Comparison of ENCODE assay signal across 24 cellular contexts in the genomic region with DNA sequence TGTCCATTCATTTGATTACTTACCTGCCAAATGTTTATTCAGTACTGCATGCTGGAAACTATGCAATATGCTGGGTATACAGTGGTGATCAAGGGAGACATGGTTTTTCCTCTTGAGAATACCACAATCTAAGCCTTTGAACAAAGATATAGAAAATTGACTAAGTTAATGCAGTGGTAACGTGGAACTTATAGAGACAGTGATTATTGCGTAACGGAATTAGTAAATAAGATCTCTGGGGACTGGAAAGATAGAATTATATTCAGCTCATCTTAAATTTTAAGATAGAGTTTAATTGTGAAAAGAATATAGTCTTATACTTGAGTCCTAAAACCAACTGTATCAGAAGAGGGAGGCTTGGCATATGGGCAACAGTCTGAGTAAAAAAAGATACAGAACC.
DNase-seq lines count a peak whose midpoint lies in the region; ATAC-seq, FAIRE-seq and TF ChIP-seq lines count a peak whose summit lies in the region.
"Had no signal": no experiment of that assay in that cellular context is flagged by ENCODE, and none has a peak within 500 bp of the region (broad histone marks: within the 10 kb centered on the region; RNA-seq: fewer than 3 reads in every experiment).

No MANE protein-coding gene starts in this region.

- no peak overlapping the region for H3K23ac ChIP-seq in H9 (ENCODE audit: insufficient read length, low read depth, low read length)

- no peak for FAIRE-seq in HepG2 (lab: Jason Lieb, UNC)
- FAIRE-seq: A549, GM12878 had no signal

- TF ChIP-seq RAD21 in HepG2 (CRISPR knock-in tag; IDR thresholded peaks at IDR 0.05), result no peak

- H3K9me3 Mint-ChIP-seq in memory B cell (no peaks in the 10 kb centered on the region), H9 (no peaks in the 10 kb centered on the region)
- H3K9me3 Mint-ChIP-seq: CD14-positive monocyte; CD4-positive, alpha-beta T cell; CD8-positive, alpha-beta memory T cell; HFFc6 had no signal

- H3K27me3 Mint-ChIP-seq in memory B cell, result no peaks in the 10 kb centered on the region
- H3K27me3 Mint-ChIP-seq in H9 (ENCODE audit: low read depth), result no peaks in the 10 kb centered on the region
- H3K27me3 Mint-ChIP-seq: CD4-positive, alpha-beta T cell; CD8-positive, alpha-beta memory T cell had no signal

- in situ Hi-C loops in HepG2 (cut with HindIII; ENCODE audit: extremely low pct_ligation_motif_present, low pct_unique_long_range_greater_than_20kb), result no loop called here

- no peak overlapping the region for H3K4me3 Mint-ChIP-seq in memory B cell
- H3K4me3 Mint-ChIP-seq in H9, result no peak overlapping the region
- H3K4me3 Mint-ChIP-seq: CD14-positive monocyte; CD4-positive, alpha-beta T cell; CD8-positive, alpha-beta memory T cell; HFFc6 had no signal

- POLR2A ChIA-PET in HepG2 (lab: Yijun Ruan, JAX), result no interaction called here

- H2AFZ ChIP-seq in HepG2 (ENCODE audit: low read length) (no peak overlapping the region), H9 (ENCODE audit: low read length) (no peak overlapping the region)
- H2AFZ ChIP-seq: GM23248 had no signal

- CTCF ChIA-PET in HepG2 (lab: Yijun Ruan, JAX; ENCODE audit: low intra/inter-chr PET ratio, low total read pairs), result no interaction called here

- H3K27me3 ChIP-seq in HepG2 (ENCODE audit: control insufficient read depth in 1 of 2, insufficient read depth in 2 of 2, low read length in 2 of 2) (no peaks in the 10 kb centered on the region), right lobe of liver (no peaks in the 10 kb centered on the region), H9 (ENCODE audit: insufficient read depth, low read length) (no peaks in the 10 kb centered on the region)
- H3K27me3 ChIP-seq: BE2C; BLaER1 treated with 17β-estradiol and CSF1 and Interleukin-3, amounts not matched to agents 10 nM and 100 nM had no signal

- H3K79me2 ChIP-seq in HepG2 (ENCODE audit: insufficient read depth, low read length), result no peaks in the 10 kb centered on the region
- no peaks in the 10 kb centered on the region for H3K79me2 ChIP-seq in H9 (ENCODE audit: insufficient read depth, low read length)

- H3K14ac ChIP-seq in H9 (ENCODE audit: insufficient read depth, low read length), result no peak overlapping the region

- no peak overlapping the region for H3K4me3 ChIP-seq in HepG2 (replicated peaks in 1 of 3; ENCODE audit: insufficient read depth in 1 of 3, low read depth in 2 of 3, low read length in 3 of 3)
- H3K4me3 ChIP-seq in right lobe of liver, result no peak overlapping the region
- H3K4me3 ChIP-seq: A549; BLaER1 treated with 17β-estradiol and CSF1 and Interleukin-3, amounts not matched to agents 10 nM and 100 nM; GM12878; GM23248; HAP-1 had no signal

- H2BK12ac ChIP-seq in H9 (ENCODE audit: insufficient read length, low read depth, low read length), result no peak overlapping the region

- WGBS in HepG2 (ENCODE audit: low lambda C conversion rate), result 97% methylated on average over 3 of the region's 3 CpGs
- 89% methylated on average over 3 of the region's 3 CpGs for WGBS in right lobe of liver (ENCODE audit: insufficient coverage, low coverage, low lambda C conversion rate, missing lambda C conversion rate)
- WGBS in H9 (ENCODE audit: extremely low coverage, insufficient read length, low lambda C conversion rate), result 100% methylated on average over 3 of the region's 3 CpGs

- no peak overlapping the region for H3K9ac ChIP-seq in HepG2 (ENCODE audit: insufficient read depth, low read depth, low read length)
- H3K9ac ChIP-seq in H9 (ENCODE audit: extremely low read depth, insufficient read length, low read length), result no peak overlapping the region
- H3K9ac ChIP-seq: BLaER1 treated with 17β-estradiol and CSF1 and Interleukin-3, amounts not matched to agents 10 nM and 100 nM; GM23248 had no signal

- H2BK120ac ChIP-seq in H9 (ENCODE audit: low read depth, low read length, poor library complexity, severe bottlenecking), result no peak overlapping the region

- H3T11ph ChIP-seq in H9 (ENCODE audit: low read length), result no peak overlapping the region

- no peak for TF ChIP-seq POLR2A in HepG2 (IDR thresholded peaks at IDR 0.05; ENCODE audit: insufficient read depth in 1 of 2, low read depth in 2 of 2, low read length in 2 of 2)
- TF ChIP-seq POLR2A in right lobe of liver (IDR thresholded peaks at IDR 0.05), result no peak

- no peak overlapping the region for H4K8ac ChIP-seq in H9 (replicated peaks; ENCODE audit: insufficient read length, low read depth, low read length)

- no peaks in the 10 kb centered on the region for H3K9me3 ChIP-seq in HepG2 (ENCODE audit: low read length)
- H3K9me3 ChIP-seq in right lobe of liver, result no peaks in the 10 kb centered on the region
- no peaks in the 10 kb centered on the region for H3K9me3 ChIP-seq in H9 (ENCODE audit: control insufficient read depth, low read depth, low read length)
- H3K9me3 ChIP-seq: A549; BE2C; BLaER1 treated with 17β-estradiol and CSF1 and Interleukin-3, amounts not matched to agents 10 nM and 100 nM; HAP-1 had no signal

- H2BK20ac ChIP-seq in H9 (ENCODE audit: low read depth, low read length, poor library complexity, severe bottlenecking), result no peak overlapping the region

- intact Hi-C loops in HepG2 (cut with micrococcal nuclease; ENCODE audit: unreplicated experiment) (no loop called here), right lobe of liver (cut with DNase I) (no loop called here)

- no peak overlapping the region for H2AK5ac ChIP-seq in H9 (ENCODE audit: insufficient read length, low read length)

- H3K56ac ChIP-seq in H9 (ENCODE audit: insufficient read length, low read depth, low read length), result no peak overlapping the region

- ATAC-seq in HepG2 (no peak), right lobe of liver (no peak), memory B cell (ENCODE audit: low read depth) (no peak), HG02870 (IDR thresholded peaks at IDR 0.05; ENCODE audit: unreplicated experiment) (no peak)
- ATAC-seq: A549, GM12878 had no signal

- TF ChIP-seq EP300 in HepG2 (IDR thresholded peaks at IDR 0.05; ENCODE audit: low read depth in 2 of 2, low read length in 2 of 2) (no peak), HepG2 (CRISPR knock-in tag; IDR thresholded peaks at IDR 0.05; ENCODE audit: borderline replicate concordance) (no peak)

- H3K4ac ChIP-seq in H9 (ENCODE audit: low read depth, low read length), result no peak overlapping the region

- DNase-seq in HepG2 (ENCODE audit: low spot score), result no peak
- DNase-seq in right lobe of liver, result no peak
- no peak for DNase-seq in memory B cell (ENCODE audit: low spot score in 2 of 2)
- DNase-seq in H9, result no peak
- no peak for DNase-seq in midbrain (lab: John Stamatoyannopoulos, UW)
- DNase-seq: 8988T; ACHN; AML-193; BE2C; CD4-positive, alpha-beta T cell; CD8-positive, alpha-beta memory T cell; DMS 273 treated with DMSO at 0.1 percent for 48 hours; DMS79; EL; GDM1; GM23248; HFFc6 had no signal

- H3K4me2 ChIP-seq in HepG2 (ENCODE audit: low read depth, low read length), result no peak overlapping the region
- no peak overlapping the region for H3K4me2 ChIP-seq in H9 (ENCODE audit: insufficient read depth, insufficient read length, low read length)
- H3K4me2 ChIP-seq: A549 had no signal

- peaks cover 5% of the 10 kb centered on the region for H3K36me3 Mint-ChIP-seq in memory B cell
- no peaks in the 10 kb centered on the region for H3K36me3 Mint-ChIP-seq in H9 (ENCODE audit: insufficient read depth in 1 of 3, low read depth in 3 of 3)
- H3K36me3 Mint-ChIP-seq: CD14-positive monocyte; CD8-positive, alpha-beta memory T cell had no signal

- H3K4me1 ChIP-seq in HepG2 (ENCODE audit: insufficient read depth, low read length), result no peaks in the 10 kb centered on the region
- peaks cover 0 to 13% (median 5%) of the 10 kb centered on the region in 4 donors for H3K4me1 ChIP-seq in right lobe of liver
- H3K4me1 ChIP-seq in H9 (ENCODE audit: insufficient read depth, low read length), result 0 out of 2 replicates have a peak, but pooled peaks cover 3% of the 10 kb centered on the region
- H3K4me1 ChIP-seq: A549 had no signal

- no peak overlapping the region for H2BK5ac ChIP-seq in H9 (ENCODE audit: insufficient read length, low read length)

- H3K79me1 ChIP-seq in H9 (ENCODE audit: insufficient read depth, low read depth, low read length, poor library complexity, severe bottlenecking), result no peaks in the 10 kb centered on the region

- no peak overlapping the region for H4K91ac ChIP-seq in H9 (ENCODE audit: insufficient read length, low read depth, low read length)

- peak overlapping the region; percentile 42 for H3K27ac Mint-ChIP-seq in memory B cell
- H3K27ac Mint-ChIP-seq in H9, result no peak overlapping the region
- H3K27ac Mint-ChIP-seq: CD14-positive monocyte; CD4-positive, alpha-beta T cell; CD8-positive, alpha-beta memory T cell; HFFc6 had no signal

- H3K4me1 Mint-ChIP-seq in memory B cell (peaks cover 40% of the 10 kb centered on the region), H9 (peaks cover 9 to 16% of the 10 kb centered on the region in 2 experiments)

- no peak overlapping the region for H2BK15ac ChIP-seq in H9 (ENCODE audit: low read depth, low read length)

- no TSS peak for BruUV-seq in HepG2 (replicated peaks; lab: Mats Ljungman, UMichigan)

- no peak overlapping the region for H3K27ac ChIP-seq in HepG2 (ENCODE audit: extremely low read length, insufficient read depth, low read length)
- no peak overlapping the region for H3K27ac ChIP-seq in right lobe of liver
- H3K27ac ChIP-seq in VCaP, result peak overlapping the region; percentile 84; the same call in 1 of the 2 replicates
- H3K27ac ChIP-seq in H9 (ENCODE audit: insufficient read length, low read depth, low read length), result no peak overlapping the region
- H3K27ac ChIP-seq: A549; BLaER1 treated with 17β-estradiol and CSF1 and Interleukin-3, amounts not matched to agents 10 nM and 100 nM; GM23248 had no signal

- no peak overlapping the region for H4K5ac ChIP-seq in H9 (ENCODE audit: insufficient read length, low read depth, low read length)

- TF ChIP-seq CTCF in HepG2 (CRISPR knock-in tag; IDR thresholded peaks at IDR 0.05) (no peak), right lobe of liver (IDR thresholded peaks at IDR 0.05) (no peak), VCaP (conservative IDR thresholded peaks at IDR 0.05) (no peak), H9 (conservative IDR thresholded peaks at IDR 0.05) (no peak)

- H4K20me1 ChIP-seq in HepG2 (ENCODE audit: insufficient read depth, low read length), result no peaks in the 10 kb centered on the region
- no peaks in the 10 kb centered on the region for H4K20me1 ChIP-seq in H9 (ENCODE audit: control insufficient read depth, insufficient read depth, insufficient read length)

- H3K18ac ChIP-seq in H9 (ENCODE audit: insufficient read length, low read depth, low read length), result no peak overlapping the region

- H3K23me2 ChIP-seq in H9 (ENCODE audit: insufficient read length, low read depth, low read length, poor library complexity, severe bottlenecking), result no peaks in the 10 kb centered on the region

- H3K36me3 ChIP-seq in HepG2 (replicated peaks in 1 of 2; ENCODE audit: control insufficient read depth in 1 of 2, insufficient read depth in 2 of 2, low read length in 2 of 2) (no peaks in the 10 kb centered on the region; a peak in 1 of 5 replicates), right lobe of liver (no peaks in the 10 kb centered on the region)
- H3K36me3 ChIP-seq: BE2C; BLaER1 treated with 17β-estradiol and CSF1 and Interleukin-3, amounts not matched to agents 10 nM and 100 nM; HAP-1 had no signal

TF ChIP-seq in HepG2, 621 proteins besides CTCF, POLR2A, EP300 and RAD21 (continues in another document):
- TF ChIP-seq GZF1 (CRISPR knock-in tag; IDR thresholded peaks at IDR 0.05) (no peak), ZFP41 (CRISPR knock-in tag; IDR thresholded peaks at IDR 0.05; ENCODE audit: borderline replicate concordance) (no peak)
